In genomic region chr4:140151700-140152014, GRCh38 we compare ENCODE assay signal across 2 cellular contexts.
TF ChIP-seq lines count a peak whose summit lies in the region.

No MANE protein-coding gene starts in this region.

TF ChIP-seq in SK-N-SH, 30 proteins besides CTCF, POLR2A, EP300 and RAD21 (continued from another document):
- TF ChIP-seq POLR2AphosphoS5 (IDR thresholded peaks at IDR 0.05; ENCODE audit: low read depth, low read length): peak; percentile 72; the same call in 1 of the 2 replicates
- TF ChIP-seq CHD2 (IDR thresholded peaks at IDR 0.05; ENCODE audit: low read length, partially characterized antibody): peak; percentile 68
- peak; percentile 7; the same call in 1 of the 2 replicates for TF ChIP-seq JUND (IDR thresholded peaks at IDR 0.05)
- TF ChIP-seq FOXJ3 (CRISPR knock-in tag; IDR thresholded peaks at IDR 0.05): no peak
- no peak for TF ChIP-seq ELF1 (IDR thresholded peaks at IDR 0.05)
- no peak for TF ChIP-seq RXRA (IDR thresholded peaks at IDR 0.05; ENCODE audit: borderline replicate concordance, low read depth)
- no peak for TF ChIP-seq MXI1 (IDR thresholded peaks at IDR 0.05; ENCODE audit: low read depth, low read length)
- no peak for TF ChIP-seq EZH2phosphoT487 (IDR thresholded peaks at IDR 0.05; ENCODE audit: borderline replicate concordance, low read depth)
- TF ChIP-seq ZBTB33 (IDR thresholded peaks at IDR 0.05; ENCODE audit: borderline replicate concordance, low read depth): no peak
- TF ChIP-seq NFIC (IDR thresholded peaks at IDR 0.05; ENCODE audit: borderline replicate concordance): no peak
- TF ChIP-seq FOSL2 (IDR thresholded peaks at IDR 0.05; ENCODE audit: borderline replicate concordance, low read depth): no peak
- 0 out of 2 replicates have a peak, but pooled peaks have one; percentile 5 for TF ChIP-seq IRF3 (IDR thresholded peaks at IDR 0.05; ENCODE audit: low read depth, low read length)
- peak; percentile 5; the same call in 1 of the 2 replicates for TF ChIP-seq FOXM1 (IDR thresholded peaks at IDR 0.05; ENCODE audit: low read depth)
- no peak for TF ChIP-seq REST (IDR thresholded peaks at IDR 0.05; ENCODE audit: low read depth, low read length)

TF ChIP-seq in GM12878, 131 proteins besides CTCF, POLR2A, EP300 and RAD21 (continued from another document):
- TF ChIP-seq PRDM15 (CRISPR knock-in tag; IDR thresholded peaks at IDR 0.05): no peak
- TF ChIP-seq STAT3 (IDR thresholded peaks at IDR 0.05; ENCODE audit: low read depth, low read length): no peak
- no peak for TF ChIP-seq NFYA (IDR thresholded peaks at IDR 0.05; ENCODE audit: borderline replicate concordance, low read depth, low read length)
- no peak for TF ChIP-seq E2F8 (IDR thresholded peaks at IDR 0.05; ENCODE audit: low read depth, partially characterized antibody)
- no peak for TF ChIP-seq KAT2A (conservative IDR thresholded peaks at IDR 0.05; ENCODE audit: control insufficient read depth, low read depth, low read length)
- no peak for TF ChIP-seq RBBP5 (conservative IDR thresholded peaks at IDR 0.05)
- no peak for TF ChIP-seq IRF5 (IDR thresholded peaks at IDR 0.05; ENCODE audit: borderline replicate concordance)
- no peak for TF ChIP-seq JUNB (IDR thresholded peaks at IDR 0.05)
- TF ChIP-seq TCF12 (IDR thresholded peaks at IDR 0.05; ENCODE audit: low read depth, low read length): no peak
- no peak for TF ChIP-seq ETV6 (conservative IDR thresholded peaks at IDR 0.05 in 1 of 2, IDR thresholded peaks at IDR 0.05 in 1 of 2; ENCODE audit: borderline replicate concordance in 1 of 2, low read depth in 1 of 2)
- TF ChIP-seq NFIC (IDR thresholded peaks at IDR 0.05; ENCODE audit: low read depth, low read length): no peak
- TF ChIP-seq GABPA (IDR thresholded peaks at IDR 0.05; ENCODE audit: low read depth): no peak
- no peak for TF ChIP-seq BCL3 (IDR thresholded peaks at IDR 0.05; ENCODE audit: borderline replicate concordance, insufficient read depth, low read depth, low read length, poor library complexity, severe bottlenecking)
- TF ChIP-seq RUNX3 (IDR thresholded peaks at IDR 0.05; ENCODE audit: low read length): no peak
- TF ChIP-seq PAX8 (IDR thresholded peaks at IDR 0.05): no peak
- TF ChIP-seq EZH2 (IDR thresholded peaks at IDR 0.05; ENCODE audit: borderline replicate concordance, control insufficient read depth, low read depth, low read length): no peak
- TF ChIP-seq SREBF2 (IDR thresholded peaks at IDR 0.05; ENCODE audit: low read length): no peak
- TF ChIP-seq ZBTB11 (CRISPR knock-in tag; IDR thresholded peaks at IDR 0.05): no peak
